In the genomic region with DNA sequence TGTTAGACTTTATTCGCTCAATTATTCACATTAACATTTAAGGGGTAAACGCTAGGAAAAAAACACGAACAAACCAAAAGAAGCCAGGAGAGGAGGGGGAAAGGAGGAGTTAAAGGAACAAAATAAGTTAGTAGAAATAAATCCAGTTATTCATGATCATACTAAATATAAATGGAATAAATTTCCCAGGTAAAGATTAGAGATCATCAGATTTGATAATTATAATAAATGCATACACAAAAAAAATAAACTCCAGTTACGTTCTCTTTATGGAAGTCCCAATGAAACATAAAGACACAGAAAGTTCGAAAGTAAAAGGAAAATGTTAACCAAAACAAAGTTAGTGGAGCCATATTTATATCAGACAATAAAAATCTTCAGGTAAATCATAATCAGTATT, we compare ENCODE assay signal across 2 cellular contexts.
TF ChIP-seq lines count a peak whose summit lies in the region.

No MANE protein-coding gene starts in this region.

TF ChIP-seq in HEK293, 187 proteins besides CTCF, POLR2A, EP300 and RAD21 (continued from another document):
- TF ChIP-seq ZNF398 (tag by site-specific recombination; IDR thresholded peaks at IDR 0.05), result no peak

TF ChIP-seq in K562, 482 proteins besides CTCF, POLR2A, EP300 and RAD21 (continued from another document):
- no peak for TF ChIP-seq ZNF398 (CRISPR knock-in tag; IDR thresholded peaks at IDR 0.05)
